Comparison of ENCODE assay signal across 1 cellular context in the genomic region with DNA sequence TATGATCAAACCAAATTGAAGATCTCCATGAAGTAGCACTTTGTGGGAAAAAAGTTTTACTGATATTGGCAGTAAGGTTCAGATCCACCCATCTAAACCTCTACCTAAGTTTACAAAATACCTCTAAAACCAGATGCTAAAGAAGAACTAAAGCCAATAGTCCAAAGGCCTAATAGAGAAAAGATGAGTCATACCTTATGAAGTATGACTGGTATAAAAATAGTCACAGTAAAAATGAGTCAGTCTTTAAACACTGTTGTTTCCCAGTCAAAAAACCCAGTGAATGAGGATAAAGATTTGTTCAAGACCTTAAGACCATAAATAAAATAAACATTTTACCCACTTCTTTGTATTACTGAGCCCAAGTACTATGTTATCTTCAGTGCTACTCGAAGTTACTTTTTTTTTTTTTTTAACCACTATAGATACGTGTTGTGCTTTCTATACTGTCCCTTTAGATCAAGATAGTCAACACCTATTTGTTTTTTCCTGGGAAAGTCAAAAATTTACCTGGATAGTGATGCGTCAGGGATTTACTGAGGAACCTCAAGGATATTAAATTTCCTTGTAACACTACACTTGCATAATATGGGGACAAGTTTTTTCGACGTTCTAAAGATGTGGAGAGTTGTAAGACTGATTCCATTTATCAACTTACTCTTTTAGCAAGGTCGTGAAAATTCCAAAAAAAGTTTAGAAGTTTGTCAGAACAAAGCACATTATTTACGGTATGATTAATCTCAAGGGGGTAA.
TF ChIP-seq lines count a peak whose summit lies in the region.

No MANE protein-coding gene starts in this region.

TF ChIP-seq in HepG2, 621 proteins besides CTCF, POLR2A, EP300 and RAD21 (continued from another document):
- TF ChIP-seq, protein P1, sequence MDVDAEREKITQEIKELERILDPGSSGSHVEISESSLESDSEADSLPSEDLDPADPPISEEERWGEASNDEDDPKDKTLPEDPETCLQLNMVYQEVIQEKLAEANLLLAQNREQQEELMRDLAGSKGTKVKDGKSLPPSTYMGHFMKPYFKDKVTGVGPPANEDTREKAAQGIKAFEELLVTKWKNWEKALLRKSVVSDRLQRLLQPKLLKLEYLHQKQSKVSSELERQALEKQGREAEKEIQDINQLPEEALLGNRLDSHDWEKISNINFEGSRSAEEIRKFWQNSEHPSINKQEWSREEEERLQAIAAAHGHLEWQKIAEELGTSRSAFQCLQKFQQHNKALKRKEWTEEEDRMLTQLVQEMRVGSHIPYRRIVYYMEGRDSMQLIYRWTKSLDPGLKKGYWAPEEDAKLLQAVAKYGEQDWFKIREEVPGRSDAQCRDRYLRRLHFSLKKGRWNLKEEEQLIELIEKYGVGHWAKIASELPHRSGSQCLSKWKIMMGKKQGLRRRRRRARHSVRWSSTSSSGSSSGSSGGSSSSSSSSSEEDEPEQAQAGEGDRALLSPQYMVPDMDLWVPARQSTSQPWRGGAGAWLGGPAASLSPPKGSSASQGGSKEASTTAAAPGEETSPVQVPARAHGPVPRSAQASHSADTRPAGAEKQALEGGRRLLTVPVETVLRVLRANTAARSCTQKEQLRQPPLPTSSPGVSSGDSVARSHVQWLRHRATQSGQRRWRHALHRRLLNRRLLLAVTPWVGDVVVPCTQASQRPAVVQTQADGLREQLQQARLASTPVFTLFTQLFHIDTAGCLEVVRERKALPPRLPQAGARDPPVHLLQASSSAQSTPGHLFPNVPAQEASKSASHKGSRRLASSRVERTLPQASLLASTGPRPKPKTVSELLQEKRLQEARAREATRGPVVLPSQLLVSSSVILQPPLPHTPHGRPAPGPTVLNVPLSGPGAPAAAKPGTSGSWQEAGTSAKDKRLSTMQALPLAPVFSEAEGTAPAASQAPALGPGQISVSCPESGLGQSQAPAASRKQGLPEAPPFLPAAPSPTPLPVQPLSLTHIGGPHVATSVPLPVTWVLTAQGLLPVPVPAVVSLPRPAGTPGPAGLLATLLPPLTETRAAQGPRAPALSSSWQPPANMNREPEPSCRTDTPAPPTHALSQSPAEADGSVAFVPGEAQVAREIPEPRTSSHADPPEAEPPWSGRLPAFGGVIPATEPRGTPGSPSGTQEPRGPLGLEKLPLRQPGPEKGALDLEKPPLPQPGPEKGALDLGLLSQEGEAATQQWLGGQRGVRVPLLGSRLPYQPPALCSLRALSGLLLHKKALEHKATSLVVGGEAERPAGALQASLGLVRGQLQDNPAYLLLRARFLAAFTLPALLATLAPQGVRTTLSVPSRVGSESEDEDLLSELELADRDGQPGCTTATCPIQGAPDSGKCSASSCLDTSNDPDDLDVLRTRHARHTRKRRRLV (CRISPR knock-in tag; IDR thresholded peaks at IDR 0.05): no peak
- TF ChIP-seq ZNF777 (CRISPR knock-in tag; IDR thresholded peaks at IDR 0.05) (no peak), ZBTB7A (CRISPR knock-in tag; IDR thresholded peaks at IDR 0.05) (no peak), FOSL1 (CRISPR knock-in tag; IDR thresholded peaks at IDR 0.05; ENCODE audit: borderline replicate concordance) (peak; percentile 31; the same call in 1 of the 2 replicates), HMG20A (CRISPR knock-in tag; IDR thresholded peaks at IDR 0.05; ENCODE audit: borderline replicate concordance) (peak; percentile 32; the same call in 1 of the 2 replicates), ZNF496 (CRISPR knock-in tag; IDR thresholded peaks at IDR 0.05; ENCODE audit: insufficient replicate concordance) (no peak), ZMYM2 (CRISPR knock-in tag; IDR thresholded peaks at IDR 0.05) (no peak), NFRKB (IDR thresholded peaks at IDR 0.05) (no peak), CREB1 (IDR thresholded peaks at IDR 0.05) (0 out of 2 replicates have a peak, but pooled peaks have one; percentile 42), CREB1 (CRISPR knock-in tag; IDR thresholded peaks at IDR 0.05) (no peak), NFE2L2 (IDR thresholded peaks at IDR 0.05; ENCODE audit: low read length) (peak; percentile 77), DR1 (CRISPR knock-in tag; IDR thresholded peaks at IDR 0.05) (no peak), MYC (CRISPR knock-in tag; IDR thresholded peaks at IDR 0.05; ENCODE audit: borderline replicate concordance) (no peak), MAFK (conservative IDR thresholded peaks at IDR 0.05 in 1 of 2, IDR thresholded peaks at IDR 0.05 in 1 of 2; ENCODE audit: low read length in 2 of 2) (peak; percentile 56 to 61), ZNF615 (CRISPR knock-in tag; IDR thresholded peaks at IDR 0.05; ENCODE audit: borderline replicate concordance) (no peak), ZFP36 (IDR thresholded peaks at IDR 0.05; ENCODE audit: borderline replicate concordance, low read depth, low read length, partially characterized antibody) (no peak)
- TF ChIP-seq, protein P2, sequence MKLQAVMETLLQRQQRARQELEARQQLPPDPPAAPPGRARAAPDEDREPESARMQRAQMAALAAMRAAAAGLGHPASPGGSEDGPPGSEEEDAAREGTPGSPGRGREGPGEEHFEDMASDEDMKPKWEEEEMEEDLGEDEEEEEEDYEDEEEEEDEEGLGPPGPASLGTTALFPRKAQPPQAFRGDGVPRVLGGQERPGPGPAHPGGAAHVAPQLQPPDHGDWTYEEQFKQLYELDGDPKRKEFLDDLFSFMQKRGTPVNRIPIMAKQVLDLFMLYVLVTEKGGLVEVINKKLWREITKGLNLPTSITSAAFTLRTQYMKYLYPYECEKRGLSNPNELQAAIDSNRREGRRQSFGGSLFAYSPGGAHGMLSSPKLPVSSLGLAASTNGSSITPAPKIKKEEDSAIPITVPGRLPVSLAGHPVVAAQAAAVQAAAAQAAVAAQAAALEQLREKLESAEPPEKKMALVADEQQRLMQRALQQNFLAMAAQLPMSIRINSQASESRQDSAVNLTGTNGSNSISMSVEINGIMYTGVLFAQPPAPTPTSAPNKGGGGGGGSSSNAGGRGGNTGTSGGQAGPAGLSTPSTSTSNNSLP (IDR thresholded peaks at IDR 0.05; ENCODE audit: low read depth, low read length): peak; percentile 70
- TF ChIP-seq, protein P3, sequence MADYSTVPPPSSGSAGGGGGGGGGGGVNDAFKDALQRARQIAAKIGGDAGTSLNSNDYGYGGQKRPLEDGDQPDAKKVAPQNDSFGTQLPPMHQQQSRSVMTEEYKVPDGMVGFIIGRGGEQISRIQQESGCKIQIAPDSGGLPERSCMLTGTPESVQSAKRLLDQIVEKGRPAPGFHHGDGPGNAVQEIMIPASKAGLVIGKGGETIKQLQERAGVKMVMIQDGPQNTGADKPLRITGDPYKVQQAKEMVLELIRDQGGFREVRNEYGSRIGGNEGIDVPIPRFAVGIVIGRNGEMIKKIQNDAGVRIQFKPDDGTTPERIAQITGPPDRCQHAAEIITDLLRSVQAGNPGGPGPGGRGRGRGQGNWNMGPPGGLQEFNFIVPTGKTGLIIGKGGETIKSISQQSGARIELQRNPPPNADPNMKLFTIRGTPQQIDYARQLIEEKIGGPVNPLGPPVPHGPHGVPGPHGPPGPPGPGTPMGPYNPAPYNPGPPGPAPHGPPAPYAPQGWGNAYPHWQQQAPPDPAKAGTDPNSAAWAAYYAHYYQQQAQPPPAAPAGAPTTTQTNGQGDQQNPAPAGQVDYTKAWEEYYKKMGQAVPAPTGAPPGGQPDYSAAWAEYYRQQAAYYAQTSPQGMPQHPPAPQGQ (CRISPR knock-in tag; IDR thresholded peaks at IDR 0.05; ENCODE audit: borderline replicate concordance): no peak
- TF ChIP-seq, protein P4, sequence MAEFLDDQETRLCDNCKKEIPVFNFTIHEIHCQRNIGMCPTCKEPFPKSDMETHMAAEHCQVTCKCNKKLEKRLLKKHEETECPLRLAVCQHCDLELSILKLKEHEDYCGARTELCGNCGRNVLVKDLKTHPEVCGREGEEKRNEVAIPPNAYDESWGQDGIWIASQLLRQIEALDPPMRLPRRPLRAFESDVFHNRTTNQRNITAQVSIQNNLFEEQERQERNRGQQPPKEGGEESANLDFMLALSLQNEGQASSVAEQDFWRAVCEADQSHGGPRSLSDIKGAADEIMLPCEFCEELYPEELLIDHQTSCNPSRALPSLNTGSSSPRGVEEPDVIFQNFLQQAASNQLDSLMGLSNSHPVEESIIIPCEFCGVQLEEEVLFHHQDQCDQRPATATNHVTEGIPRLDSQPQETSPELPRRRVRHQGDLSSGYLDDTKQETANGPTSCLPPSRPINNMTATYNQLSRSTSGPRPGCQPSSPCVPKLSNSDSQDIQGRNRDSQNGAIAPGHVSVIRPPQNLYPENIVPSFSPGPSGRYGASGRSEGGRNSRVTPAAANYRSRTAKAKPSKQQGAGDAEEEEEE (CRISPR knock-in tag; IDR thresholded peaks at IDR 0.05; ENCODE audit: borderline replicate concordance): no peak
TF ChIP-seq in HepG2: peak in this region for 9.
